8 cellular contexts compared by ENCODE assay signal in the genomic region with DNA sequence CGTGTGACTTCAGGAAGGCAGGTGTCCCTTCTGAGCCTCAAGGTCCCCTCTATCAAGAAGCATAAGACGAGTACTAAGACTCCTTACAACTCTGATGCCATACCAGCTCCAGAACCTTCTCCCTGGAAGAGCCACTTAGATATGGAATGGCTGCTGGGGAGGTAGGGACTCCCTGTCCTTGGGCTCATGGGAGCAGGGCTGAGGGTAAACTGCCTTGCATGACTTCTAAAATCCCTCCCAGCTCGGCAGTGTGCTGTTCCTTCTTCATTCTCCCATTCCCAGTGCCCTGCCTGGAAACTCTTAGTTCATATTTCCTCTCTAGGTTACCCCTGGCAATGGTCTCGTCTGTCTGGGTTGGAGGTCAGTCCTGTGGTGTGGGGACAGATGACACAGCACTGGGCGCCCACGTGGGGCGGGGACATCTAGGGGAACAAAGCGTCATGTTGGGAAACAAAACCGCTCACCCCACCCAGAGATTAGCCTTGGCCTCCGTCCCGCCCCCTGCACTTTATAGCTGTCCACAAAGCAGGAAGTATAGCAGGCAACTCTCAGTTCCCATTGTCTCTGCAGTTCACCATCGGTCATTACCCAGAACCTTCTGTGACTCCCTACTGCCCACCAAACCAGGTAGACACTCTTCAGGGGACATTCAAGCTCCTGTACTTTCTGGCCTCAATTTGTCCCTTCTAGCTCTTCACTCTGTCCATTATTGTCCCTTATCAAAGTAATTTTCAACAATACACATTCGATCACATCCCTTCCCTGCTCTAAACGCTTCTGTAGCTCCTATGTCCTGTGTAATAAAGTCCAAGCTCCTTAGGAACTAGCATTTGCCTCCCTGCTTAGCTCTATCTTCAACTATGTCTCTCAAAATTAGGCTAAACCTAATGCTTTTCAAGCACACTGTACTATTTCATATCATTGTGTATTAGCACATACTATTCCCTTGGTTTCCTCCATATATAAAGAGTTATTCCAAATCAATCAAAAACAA.
DNase-seq lines count a peak whose midpoint lies in the region; ATAC-seq and TF ChIP-seq lines count a peak whose summit lies in the region.

No MANE protein-coding gene starts in this region.

- peaks cover 75% of the 10 kb centered on the region for H3K36me3 Mint-ChIP-seq in stimulated activated effector memory CD8-positive, alpha-beta T cell treated with anti-CD3 and anti-CD28 coated beads, Interleukin-12 subunit alpha, Interleukin-12 subunit beta, amount 100 ng/mL, for 72 hours
- peaks cover 32% of the 10 kb centered on the region for H3K36me3 Mint-ChIP-seq in activated T-helper 1 cell treated with anti-CD3 and anti-CD28 coated beads, Interleukin-12 subunit alpha, Interleukin-12 subunit beta, Interleukin-2, Interleukin-4 antibody, amounts not matched to agents 30 ng/mL and 10 ng/mL and 1 ng/mL, durations not matched to agents 14 hours and 24 hours and 36 hours (ENCODE audit: low read depth)

- no peaks in the 10 kb centered on the region for H3K27me3 Mint-ChIP-seq in stimulated activated naive CD8-positive, alpha-beta T cell treated with anti-CD3 and anti-CD28 coated beads, Interleukin-15, amount 100 ng/mL, for 72 hours
- H3K27me3 Mint-ChIP-seq in activated T-helper 1 cell treated with anti-CD3 and anti-CD28 coated beads, Interleukin-12 subunit alpha, Interleukin-12 subunit beta, Interleukin-2, Interleukin-4 antibody, amounts not matched to agents 30 ng/mL and 10 ng/mL and 1 ng/mL, durations not matched to agents 14 hours and 24 hours and 36 hours (ENCODE audit: insufficient read depth), result no peaks in the 10 kb centered on the region

- no peaks in the 10 kb centered on the region for H3K9me3 Mint-ChIP-seq in stimulated activated naive CD8-positive, alpha-beta T cell treated with anti-CD3 and anti-CD28 coated beads, Interleukin-15, amount 100 ng/mL, for 72 hours
- H3K9me3 Mint-ChIP-seq in stimulated activated effector memory CD8-positive, alpha-beta T cell treated with anti-CD3 and anti-CD28 coated beads, Interleukin-12 subunit alpha, Interleukin-12 subunit beta, amount 100 ng/mL, for 72 hours, result no peaks in the 10 kb centered on the region
- no peaks in the 10 kb centered on the region for H3K9me3 Mint-ChIP-seq in activated T-helper 1 cell treated with anti-CD3 and anti-CD28 coated beads, Interleukin-12 subunit alpha, Interleukin-12 subunit beta, Interleukin-2, Interleukin-4 antibody, amounts not matched to agents 30 ng/mL and 10 ng/mL and 1 ng/mL, durations not matched to agents 14 hours and 24 hours and 36 hours

- no peak for DNase-seq in stimulated activated naive CD8-positive, alpha-beta T cell treated with anti-CD3 and anti-CD28 coated beads, Interleukin-15, Interleukin-2, amounts not matched to agents 100 U/mL and 50 U/mL, for 24 hours
- no peak for DNase-seq in stimulated activated naive CD8-positive, alpha-beta T cell treated with anti-CD3 and anti-CD28 coated beads, Interleukin-15, amount 100 ng/mL, for 72 hours
- DNase-seq in MV-4-11 (lab: John Stamatoyannopoulos, UW) (peak; percentile 99), fibroblast of mammary gland (ENCODE audit: low read depth) (peak; percentile 30), NCI-H2227 (lab: John Stamatoyannopoulos, UW; ENCODE audit: unreplicated experiment) (no peak), NK-92 (lab: John Stamatoyannopoulos, UW; ENCODE audit: unreplicated experiment) (no peak)
- DNase-seq in stimulated activated effector memory CD8-positive, alpha-beta T cell treated with anti-CD3 and anti-CD28 coated beads, Interleukin-12 subunit alpha, Interleukin-12 subunit beta, amount 100 ng/mL, for 72 hours (ENCODE audit: low spot score in 2 of 2), result no peak
- no peak for DNase-seq in activated T-helper 1 cell treated with anti-CD3 and anti-CD28 coated beads, Interleukin-12 subunit alpha, Interleukin-12 subunit beta, Interleukin-2, Interleukin-4 antibody, amounts not matched to agents 30 ng/mL and 10 ng/mL and 1 ng/mL, durations not matched to agents 14 hours and 24 hours and 36 hours (ENCODE audit: low spot score)

- H3K4me1 Mint-ChIP-seq in stimulated activated naive CD8-positive, alpha-beta T cell treated with anti-CD3 and anti-CD28 coated beads, Interleukin-15, amount 100 ng/mL, for 72 hours, result peaks cover 86% of the 10 kb centered on the region
- H3K4me1 Mint-ChIP-seq in stimulated activated effector memory CD8-positive, alpha-beta T cell treated with anti-CD3 and anti-CD28 coated beads, Interleukin-12 subunit alpha, Interleukin-12 subunit beta, amount 100 ng/mL, for 72 hours, result peaks cover 66% of the 10 kb centered on the region
- peaks cover 55% of the 10 kb centered on the region for H3K4me1 Mint-ChIP-seq in activated T-helper 1 cell treated with anti-CD3 and anti-CD28 coated beads, Interleukin-12 subunit alpha, Interleukin-12 subunit beta, Interleukin-2, Interleukin-4 antibody, amounts not matched to agents 30 ng/mL and 10 ng/mL and 1 ng/mL, durations not matched to agents 14 hours and 24 hours and 36 hours (ENCODE audit: low read depth)

- H3K4me3 ChIP-seq in fibroblast of mammary gland (ENCODE audit: control insufficient read depth, low read depth, low read length), result no peak overlapping the region

- ATAC-seq in stimulated activated naive CD8-positive, alpha-beta T cell treated with anti-CD3 and anti-CD28 coated beads, Interleukin-15, Interleukin-2, amounts not matched to agents 100 U/mL and 50 U/mL, for 24 hours, result peak; percentile 8
- no peak for ATAC-seq in stimulated activated naive CD8-positive, alpha-beta T cell treated with anti-CD3 and anti-CD28 coated beads, Interleukin-15, amount 100 ng/mL, for 72 hours
- ATAC-seq in stimulated activated effector memory CD8-positive, alpha-beta T cell treated with anti-CD3 and anti-CD28 coated beads, Interleukin-12 subunit alpha, Interleukin-12 subunit beta, amount 100 ng/mL, for 72 hours, result peak; percentile 2

- H3K4me3 Mint-ChIP-seq in stimulated activated naive CD8-positive, alpha-beta T cell treated with anti-CD3 and anti-CD28 coated beads, Interleukin-15, amount 100 ng/mL, for 72 hours, result peak overlapping the region in 1 of 2 donors; percentile 16
- no peak overlapping the region for H3K4me3 Mint-ChIP-seq in stimulated activated effector memory CD8-positive, alpha-beta T cell treated with anti-CD3 and anti-CD28 coated beads, Interleukin-12 subunit alpha, Interleukin-12 subunit beta, amount 100 ng/mL, for 72 hours
- H3K4me3 Mint-ChIP-seq in activated T-helper 1 cell treated with anti-CD3 and anti-CD28 coated beads, Interleukin-12 subunit alpha, Interleukin-12 subunit beta, Interleukin-2, Interleukin-4 antibody, amounts not matched to agents 30 ng/mL and 10 ng/mL and 1 ng/mL, durations not matched to agents 14 hours and 24 hours and 36 hours, result no peak overlapping the region

- intact Hi-C loops in activated T-helper 1 cell treated with anti-CD3 and anti-CD28 coated beads, Interleukin-12 subunit alpha, Interleukin-12 subunit beta, Interleukin-2, Interleukin-4 antibody, amounts not matched to agents 30 ng/mL and 10 ng/mL and 1 ng/mL, durations not matched to agents 14 hours and 24 hours and 36 hours (cut with micrococcal nuclease), result no loop called here

- H3K27ac Mint-ChIP-seq in stimulated activated naive CD8-positive, alpha-beta T cell treated with anti-CD3 and anti-CD28 coated beads, Interleukin-15, amount 100 ng/mL, for 72 hours, result peak overlapping the region in 1 of 2 donors; percentile 21
- peak overlapping the region; percentile 30 for H3K27ac Mint-ChIP-seq in stimulated activated effector memory CD8-positive, alpha-beta T cell treated with anti-CD3 and anti-CD28 coated beads, Interleukin-12 subunit alpha, Interleukin-12 subunit beta, amount 100 ng/mL, for 72 hours
- no peak overlapping the region for H3K27ac Mint-ChIP-seq in activated T-helper 1 cell treated with anti-CD3 and anti-CD28 coated beads, Interleukin-12 subunit alpha, Interleukin-12 subunit beta, Interleukin-2, Interleukin-4 antibody, amounts not matched to agents 30 ng/mL and 10 ng/mL and 1 ng/mL, durations not matched to agents 14 hours and 24 hours and 36 hours

- no peak for TF ChIP-seq CTCF in fibroblast of mammary gland (conservative IDR thresholded peaks at IDR 0.05; ENCODE audit: control insufficient read depth, insufficient read depth, low read depth, low read length)

Comparison
In these comparisons a context has a peak if more than half of its experiments do, and no peak if none do; other contexts are left out.
1. DNase-seq: peak in MV-4-11 (single experiment) and fibroblast of mammary gland (single experiment); none in stimulated activated naive CD8-positive, alpha-beta T cell treated with anti-CD3 and anti-CD28 coated beads, Interleukin-15, Interleukin-2, amounts not matched to agents 100 U/mL and 50 U/mL, for 24 hours (single experiment), stimulated activated naive CD8-positive, alpha-beta T cell treated with anti-CD3 and anti-CD28 coated beads, Interleukin-15, amount 100 ng/mL, for 72 hours (0 of 2), stimulated activated effector memory CD8-positive, alpha-beta T cell treated with anti-CD3 and anti-CD28 coated beads, Interleukin-12 subunit alpha, Interleukin-12 subunit beta, amount 100 ng/mL, for 72 hours (0 of 2), NCI-H2227 (single experiment), activated T-helper 1 cell treated with anti-CD3 and anti-CD28 coated beads, Interleukin-12 subunit alpha, Interleukin-12 subunit beta, Interleukin-2, Interleukin-4 antibody, amounts not matched to agents 30 ng/mL and 10 ng/mL and 1 ng/mL, durations not matched to agents 14 hours and 24 hours and 36 hours (single experiment) and NK-92 (single experiment).